ENCODE assay signal across 25 cellular contexts in the genomic region with DNA sequence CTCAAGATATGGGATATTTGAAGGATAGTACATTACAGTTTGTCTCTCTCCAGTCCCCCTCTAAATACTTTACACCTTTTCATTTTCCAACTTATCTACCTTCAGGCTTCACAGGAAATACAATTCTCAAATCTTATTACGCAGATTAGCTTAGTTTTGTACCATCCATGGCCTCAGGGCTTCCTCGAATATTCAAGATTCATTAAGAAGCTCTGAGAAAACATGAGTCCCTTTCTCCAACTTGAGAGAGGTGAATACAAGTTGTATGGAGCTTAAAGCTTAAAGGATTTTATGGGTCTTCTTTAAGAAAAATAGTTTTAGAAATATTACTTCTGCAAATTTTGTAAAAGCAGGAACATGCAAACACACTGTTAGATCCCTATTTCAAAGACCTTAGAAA.
"Had no signal": no experiment of that assay in that cellular context is flagged by ENCODE, and none has a peak within 500 bp of the region (broad histone marks: within the 10 kb centered on the region; RNA-seq: fewer than 3 reads in every experiment).

No MANE protein-coding gene starts in this region.

- H2AFZ ChIP-seq: hepatocyte had no signal

- H3K36me3 Mint-ChIP-seq: naive thymus-derived CD4-positive, alpha-beta T cell; stimulated activated effector memory CD8-positive, alpha-beta T cell treated with anti-CD3 and anti-CD28 coated beads, Interleukin-12 subunit alpha, Interleukin-12 subunit beta, amount 100 ng/mL, for 72 hours had no signal

- H3K9me3 ChIP-seq: left ventricle myocardium inferior, pancreas, prostate gland, sigmoid colon, tibial nerve, upper lobe of left lung, vagina had no signal

- H3K27ac ChIP-seq: hepatocyte, left ventricle myocardium inferior, pancreas, prostate gland, sigmoid colon, spleen, tibial nerve, upper lobe of left lung, vagina had no signal

- FAIRE-seq: pancreas, small intestine had no signal

- ATAC-seq: mucosa of descending colon; naive thymus-derived CD4-positive, alpha-beta T cell; natural killer cell treated with Interleukin-12 subunit alpha and Interleukin-12 subunit beta and Interleukin-15 and Interleukin-18, amount 100 ng/mL, for 72 hours; right cardiac atrium; stimulated activated effector memory CD8-positive, alpha-beta T cell treated with anti-CD3 and anti-CD28 coated beads, Interleukin-12 subunit alpha, Interleukin-12 subunit beta, amount 100 ng/mL, for 72 hours had no signal

- H3K79me2 ChIP-seq: hepatocyte had no signal

- H3K4me3 Mint-ChIP-seq: naive thymus-derived CD4-positive, alpha-beta T cell; natural killer cell treated with Interleukin-12 subunit alpha and Interleukin-12 subunit beta and Interleukin-15 and Interleukin-18, amount 100 ng/mL, for 72 hours; neural crest cell; stimulated activated effector memory CD8-positive, alpha-beta T cell treated with anti-CD3 and anti-CD28 coated beads, Interleukin-12 subunit alpha, Interleukin-12 subunit beta, amount 100 ng/mL, for 72 hours; stimulated activated naive CD8-positive, alpha-beta T cell treated with anti-CD3 and anti-CD28 coated beads, Interleukin-15, Interleukin-2, amounts not matched to agents 100 ng/mL and 50 ng/mL, for 24 hours had no signal

- H3K27ac Mint-ChIP-seq: naive thymus-derived CD4-positive, alpha-beta T cell; natural killer cell treated with Interleukin-12 subunit alpha and Interleukin-12 subunit beta and Interleukin-15 and Interleukin-18, amount 100 ng/mL, for 72 hours; stimulated activated effector memory CD8-positive, alpha-beta T cell treated with anti-CD3 and anti-CD28 coated beads, Interleukin-12 subunit alpha, Interleukin-12 subunit beta, amount 100 ng/mL, for 72 hours; stimulated activated naive CD8-positive, alpha-beta T cell treated with anti-CD3 and anti-CD28 coated beads, Interleukin-15, Interleukin-2, amounts not matched to agents 100 ng/mL and 50 ng/mL, for 24 hours had no signal

- H3K36me3 ChIP-seq: left ventricle myocardium inferior, pancreas, prostate gland, sigmoid colon, spleen, tibial nerve, upper lobe of left lung, vagina had no signal

- H3K4me1 Mint-ChIP-seq: naive thymus-derived CD4-positive, alpha-beta T cell; neural crest cell; stimulated activated effector memory CD8-positive, alpha-beta T cell treated with anti-CD3 and anti-CD28 coated beads, Interleukin-12 subunit alpha, Interleukin-12 subunit beta, amount 100 ng/mL, for 72 hours had no signal

- H3K4me2 ChIP-seq: hepatocyte had no signal

- H3K4me3 ChIP-seq: hepatocyte, left ventricle myocardium inferior, lung, mucosa of descending colon, pancreas, prostate gland, sigmoid colon, spleen, tibial nerve, upper lobe of left lung, vagina had no signal

- DNase-seq: islet precursor cell; left ventricle myocardium inferior; midbrain; mucosa of descending colon; naive thymus-derived CD4-positive, alpha-beta T cell; nucleus accumbens; pancreas; posterior cingulate gyrus; retina; right cardiac atrium; sigmoid colon; small intestine; spleen; stimulated activated CD4-positive, alpha-beta T cell treated with anti-CD3 and anti-CD28 coated beads, Interleukin-4, amount 100 ng/mL, for 24 hours; stimulated activated naive CD4-positive, alpha-beta T cell; upper lobe of left lung had no signal

- H3K27me3 ChIP-seq: hepatocyte, pancreas, sigmoid colon, spleen, tibial nerve, upper lobe of left lung, vagina had no signal

- H3K27me3 Mint-ChIP-seq: naive thymus-derived CD4-positive, alpha-beta T cell; natural killer cell treated with Interleukin-12 subunit alpha and Interleukin-12 subunit beta and Interleukin-15 and Interleukin-18, amount 100 ng/mL, for 72 hours; stimulated activated naive CD8-positive, alpha-beta T cell treated with anti-CD3 and anti-CD28 coated beads, Interleukin-15, Interleukin-2, amounts not matched to agents 100 ng/mL and 50 ng/mL, for 24 hours had no signal

- H3K4me1 ChIP-seq: left ventricle myocardium inferior, prostate gland, sigmoid colon, spleen, upper lobe of left lung, vagina had no signal
